ENCODE assay signal across 8 cellular contexts in the genomic region with DNA sequence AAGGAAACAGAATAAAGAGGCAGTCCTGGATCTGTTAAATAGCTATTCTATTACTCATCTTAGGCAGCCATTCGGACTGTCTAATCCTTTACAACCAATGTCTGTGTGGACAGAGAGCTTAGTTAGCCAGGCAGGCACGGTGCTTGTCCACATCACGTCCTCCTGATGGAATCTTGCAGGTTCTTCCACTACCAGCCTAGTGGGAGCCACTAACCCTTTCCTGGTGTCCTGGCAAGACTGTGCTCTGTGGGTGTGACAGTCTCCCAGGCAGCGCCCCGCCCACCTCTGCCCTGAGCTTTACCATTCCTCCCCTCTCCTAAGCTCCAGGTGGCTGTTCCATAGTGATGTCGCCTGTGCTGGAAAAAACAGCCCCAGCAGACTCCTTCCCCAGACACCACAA.
DNase-seq lines count a peak whose midpoint lies in the region; ATAC-seq, FAIRE-seq and TF ChIP-seq lines count a peak whose summit lies in the region.

No MANE protein-coding gene starts in this region.

- ATAC-seq in K562, result peak; percentile 37
- ATAC-seq in HG03460 (IDR thresholded peaks at IDR 0.05; ENCODE audit: unreplicated experiment), result no peak
- no peak for ATAC-seq in HG03442 (IDR thresholded peaks at IDR 0.05; ENCODE audit: unreplicated experiment)

- no peak overlapping the region for H2AFZ ChIP-seq in K562 (ENCODE audit: low read depth, low read length)
- no peak overlapping the region for H2AFZ ChIP-seq in neuronal stem cell (ENCODE audit: low read length)

- no TSS peak for BruUV-seq in K562 (replicated peaks; lab: Mats Ljungman, UMichigan)

- no peak overlapping the region for H2BK120ac ChIP-seq in neuronal stem cell (ENCODE audit: low read depth, low read length)

- no peak overlapping the region for H4K8ac ChIP-seq in neuronal stem cell (ENCODE audit: low read depth, low read length)

- no peaks in the 10 kb centered on the region for H3K9me1 ChIP-seq in K562 (ENCODE audit: control insufficient read depth, insufficient read depth, low read length)

- H3K4me3 ChIP-seq in K562 (no peak overlapping the region), neuronal stem cell (ENCODE audit: low read length in 2 of 2) (no peak overlapping the region)

- TF ChIP-seq RAD21 in K562 (CRISPR knock-in tag; conservative IDR thresholded peaks at IDR 0.05 in 1 of 2, IDR thresholded peaks at IDR 0.05 in 1 of 2), result no peak

- no peaks in the 10 kb centered on the region; a peak in 1 of 5 replicates for H3K4me1 ChIP-seq in K562 (replicated peaks in 1 of 2; ENCODE audit: control insufficient read depth in 2 of 2, insufficient read depth in 2 of 2, low read length in 2 of 2)
- peaks cover 10 to 12% of the 10 kb centered on the region in 2 donors for H3K4me1 ChIP-seq in neuronal stem cell (ENCODE audit: control insufficient read depth in 2 of 2, insufficient read depth in 1 of 2, low read depth in 1 of 2, low read length in 2 of 2)

- H4K91ac ChIP-seq in neuronal stem cell (ENCODE audit: low read depth, low read length, poor library complexity), result no peak overlapping the region

- WGBS in K562 (ENCODE audit: insufficient coverage, low coverage, missing lambda C conversion rate), result 5% methylated on average over 6 of the region's 6 CpGs
- WGBS in neuronal stem cell (ENCODE audit: extremely low coverage in 2 of 2, insufficient read length in 2 of 2, insufficient replicate concordance in 1 of 2), 2 donors, result no CpG with 5 or more reads among the region's 6 CpGs

- no peaks in the 10 kb centered on the region for H3K79me1 ChIP-seq in neuronal stem cell (ENCODE audit: low read depth, low read length)

- H2BK12ac ChIP-seq in neuronal stem cell (ENCODE audit: low read length), result no peak overlapping the region

- no peak overlapping the region for H3K4ac ChIP-seq in neuronal stem cell (ENCODE audit: low read length)

- H3K18ac ChIP-seq in neuronal stem cell (ENCODE audit: low read length), result no peak overlapping the region

- no peak for TF ChIP-seq CTCF in K562 (IDR thresholded peaks at IDR 0.05 in 2 of 3, conservative IDR thresholded peaks at IDR 0.05 in 1 of 3; ENCODE audit: insufficient read depth in 2 of 3, low read depth in 1 of 3, low read length in 3 of 3)

- H3K14ac ChIP-seq in neuronal stem cell (ENCODE audit: low read length), result no peak overlapping the region

- H3K27ac ChIP-seq in K562 (ENCODE audit: extremely low read depth, low read depth, low read length) (no peak overlapping the region), neuronal stem cell (replicated peaks; ENCODE audit: low read length) (no peak overlapping the region)

- H3K9ac ChIP-seq in K562 (ENCODE audit: insufficient read depth in 1 of 2, low read depth in 2 of 2, low read length in 2 of 2) (no peak overlapping the region), neuronal stem cell (ENCODE audit: low read depth, low read length, poor library complexity) (no peak overlapping the region)

- no peak for FAIRE-seq in K562 (lab: Jason Lieb, UNC)

- no peak overlapping the region for H2AK5ac ChIP-seq in neuronal stem cell (ENCODE audit: low read depth, low read length)

- H3K23ac ChIP-seq in neuronal stem cell (ENCODE audit: low read depth, low read length, poor library complexity), result no peak overlapping the region

- no peak overlapping the region for H2BK5ac ChIP-seq in neuronal stem cell (ENCODE audit: low read length)

- H3K27me3 ChIP-seq in K562 (ENCODE audit: control insufficient read depth in 2 of 2, insufficient read depth in 2 of 2, low read length in 2 of 2), result peaks cover 42 to 53% of the 10 kb centered on the region in 2 experiments
- no peaks in the 10 kb centered on the region for H3K27me3 ChIP-seq in neuronal stem cell (ENCODE audit: control insufficient read depth in 3 of 3, insufficient read depth in 3 of 3, low read depth in 1 of 3, low read length in 3 of 3)

- H3K79me2 ChIP-seq in K562 (ENCODE audit: control insufficient read depth, insufficient read depth, low read length), result no peaks in the 10 kb centered on the region

- H3K36me3 ChIP-seq in K562 (ENCODE audit: control insufficient read depth, insufficient read depth, low read length), result no peaks in the 10 kb centered on the region
- peaks cover 2 to 89% of the 10 kb centered on the region in 2 donors for H3K36me3 ChIP-seq in neuronal stem cell (replicated peaks in 1 of 2; ENCODE audit: control insufficient read depth in 2 of 2, insufficient read depth in 2 of 2, low read length in 2 of 2)

- POLR2A ChIA-PET in K562 (lab: Yijun Ruan, JAX), result interaction anchor here (0.6 kb wide), 1 partner anchor 1575 kb away, joined by 3 read pairs; no protein-coding TSS in a partner anchor

- CTCF ChIA-PET in K562 (lab: Yijun Ruan, JAX; ENCODE audit: low intra/inter-chr PET ratio), result no interaction called here

- no peak for TF ChIP-seq EP300 in K562 (IDR thresholded peaks at IDR 0.05; ENCODE audit: low read length)

- no peaks in the 10 kb centered on the region for H4K20me1 ChIP-seq in K562 (replicated peaks; ENCODE audit: control insufficient read depth, insufficient read depth, low read length)

- TF ChIP-seq POLR2A in K562 (conservative IDR thresholded peaks at IDR 0.05) (no peak), erythroblast (IDR thresholded peaks at IDR 0.05; ENCODE audit: low read length) (no peak)

- DNase-seq in ELF-1 (ENCODE audit: low read depth, low spot score) (peak; percentile 92), M059J (ENCODE audit: low read depth) (peak; percentile 92), K562 (ENCODE audit: extremely low read depth in 1 of 4, low spot score in 3 of 4) (no peak), neuronal stem cell (ENCODE audit: low spot score) (peak; percentile 29), erythroblast (lab: John Stamatoyannopoulos, UW) (no peak), SKM-1 (lab: John Stamatoyannopoulos, UW; ENCODE audit: unreplicated experiment) (no peak)

- H2BK15ac ChIP-seq in neuronal stem cell (ENCODE audit: low read length), result no peak overlapping the region

- no peak overlapping the region for H3K4me2 ChIP-seq in K562 (ENCODE audit: insufficient read depth, low read length)
- H3K4me2 ChIP-seq in neuronal stem cell (ENCODE audit: insufficient read depth, low read length, poor library complexity, severe bottlenecking), result no peak overlapping the region

- in situ Hi-C loops in K562 (cut with MboI), result no loop called here

- H3K9me3 ChIP-seq in K562 (replicated peaks; ENCODE audit: control insufficient read depth, insufficient read depth, low read depth, low read length) (no peaks in the 10 kb centered on the region), neuronal stem cell (replicated peaks in 1 of 2; ENCODE audit: control insufficient read depth in 2 of 2, insufficient read depth in 1 of 2, low read depth in 1 of 2, low read length in 2 of 2) (no peaks in the 10 kb centered on the region)

- intact Hi-C loops in K562 (cut with micrococcal nuclease), result loop anchor here (5.0 kb wide), 1 partner anchor 62 kb away; no protein-coding TSS in a partner anchor

TF ChIP-seq in K562, 482 proteins besides CTCF, POLR2A, EP300 and RAD21:
- no peak for TF ChIP-seq SNRNP70 (optimal IDR thresholded peaks at IDR 0.05; ENCODE audit: low read depth, low read length)
- no peak for TF ChIP-seq TRIM24 (IDR thresholded peaks at IDR 0.05)
- TF ChIP-seq EZH2 (IDR thresholded peaks at IDR 0.05; ENCODE audit: borderline replicate concordance, low read depth, low read length), result no peak
- TF ChIP-seq ZNF431 (CRISPR knock-in tag; IDR thresholded peaks at IDR 0.05), result no peak
- no peak for TF ChIP-seq ZFP36 (IDR thresholded peaks at IDR 0.05; ENCODE audit: low read depth, low read length, partially characterized antibody)
- no peak for TF ChIP-seq ILF3 (IDR thresholded peaks at IDR 0.05; ENCODE audit: borderline replicate concordance)
- TF ChIP-seq HSF4 (CRISPR knock-in tag; IDR thresholded peaks at IDR 0.05; ENCODE audit: borderline replicate concordance), result no peak
- no peak for TF ChIP-seq CBFB (CRISPR knock-in tag; IDR thresholded peaks at IDR 0.05)
- TF ChIP-seq SMAD4 (CRISPR knock-in tag; conservative IDR thresholded peaks at IDR 0.05), result no peak
- TF ChIP-seq XRCC5 (IDR thresholded peaks at IDR 0.05; ENCODE audit: low read depth, low read length), result no peak
- no peak for TF ChIP-seq ZNF24 (IDR thresholded peaks at IDR 0.05)
- TF ChIP-seq, protein P1, sequence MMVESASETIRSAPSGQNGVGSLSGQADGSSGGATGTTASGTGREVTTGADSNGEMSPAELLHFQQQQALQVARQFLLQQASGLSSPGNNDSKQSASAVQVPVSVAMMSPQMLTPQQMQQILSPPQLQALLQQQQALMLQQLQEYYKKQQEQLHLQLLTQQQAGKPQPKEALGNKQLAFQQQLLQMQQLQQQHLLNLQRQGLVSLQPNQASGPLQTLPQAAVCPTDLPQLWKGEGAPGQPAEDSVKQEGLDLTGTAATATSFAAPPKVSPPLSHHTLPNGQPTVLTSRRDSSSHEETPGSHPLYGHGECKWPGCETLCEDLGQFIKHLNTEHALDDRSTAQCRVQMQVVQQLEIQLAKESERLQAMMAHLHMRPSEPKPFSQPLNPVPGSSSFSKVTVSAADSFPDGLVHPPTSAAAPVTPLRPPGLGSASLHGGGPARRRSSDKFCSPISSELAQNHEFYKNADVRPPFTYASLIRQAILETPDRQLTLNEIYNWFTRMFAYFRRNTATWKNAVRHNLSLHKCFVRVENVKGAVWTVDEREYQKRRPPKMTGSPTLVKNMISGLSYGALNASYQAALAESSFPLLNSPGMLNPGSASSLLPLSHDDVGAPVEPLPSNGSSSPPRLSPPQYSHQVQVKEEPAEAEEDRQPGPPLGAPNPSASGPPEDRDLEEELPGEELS (CRISPR knock-in tag; IDR thresholded peaks at IDR 0.05; ENCODE audit: borderline replicate concordance), result no peak

Comparison
In these comparisons a context has a peak if more than half of its experiments do, and no peak if none do; other contexts are left out.
1. DNase-seq: peak in ELF-1 (single experiment), M059J (single experiment) and neuronal stem cell (single experiment); none in K562 (0 of 4), erythroblast (0 of 2) and SKM-1 (single experiment).